In the genomic region with DNA sequence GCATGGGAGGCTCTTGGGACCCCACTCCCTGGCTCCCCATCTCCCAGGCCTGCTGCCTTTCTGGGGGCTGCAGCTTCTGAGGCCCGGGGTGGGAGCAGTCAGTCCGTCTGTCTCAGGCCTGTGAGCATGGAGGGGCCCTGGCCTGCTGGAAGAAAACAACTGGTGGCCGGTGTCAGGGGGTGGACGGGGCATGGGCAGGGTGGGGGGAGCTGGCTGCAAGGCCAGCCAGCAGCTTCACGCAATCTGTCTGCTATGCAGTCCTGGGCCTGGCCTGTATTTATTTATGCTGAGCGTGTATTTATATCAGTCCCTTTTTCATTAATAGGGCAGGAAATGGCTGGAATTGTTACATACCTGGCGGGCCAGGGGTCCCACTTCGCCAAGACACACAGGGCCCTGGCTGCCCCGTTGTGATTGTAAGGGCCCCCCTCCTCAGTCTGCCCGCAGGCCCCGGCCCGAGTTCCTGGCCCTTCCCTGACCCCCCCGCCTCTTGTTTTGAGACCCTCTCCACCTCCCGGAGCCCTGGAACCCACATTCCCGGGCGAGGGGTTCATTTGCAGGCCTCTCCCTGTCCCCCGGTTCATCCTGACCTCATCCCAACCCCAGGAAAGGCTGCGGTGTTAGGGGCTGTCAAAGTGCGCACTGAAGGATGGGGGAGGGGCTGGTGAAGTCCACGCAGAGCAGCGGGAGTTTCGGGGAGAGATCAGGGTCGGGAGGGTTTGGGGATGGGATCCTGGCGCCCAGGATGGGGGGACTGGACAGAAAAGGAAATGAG, we compare ENCODE assay signal across 1 cellular context.
TF ChIP-seq lines count a peak whose summit lies in the region.

No MANE protein-coding gene starts in this region.

TF ChIP-seq in endothelial cell of umbilical vein, 7 proteins besides CTCF, POLR2A, EP300 and RAD21:
- no peak for TF ChIP-seq GATA2 (IDR thresholded peaks at IDR 0.05; ENCODE audit: insufficient read depth, insufficient read length, low read depth, low read length)
- TF ChIP-seq FOS (IDR thresholded peaks at IDR 0.05; ENCODE audit: borderline replicate concordance, insufficient read depth, low read length), result no peak
- TF ChIP-seq POLR2AphosphoS5 (IDR thresholded peaks at IDR 0.05; ENCODE audit: insufficient read depth, low read depth, low read length), result no peak
- no peak for TF ChIP-seq JUN (IDR thresholded peaks at IDR 0.05; ENCODE audit: borderline replicate concordance, insufficient read depth, insufficient read length, low read depth)
- TF ChIP-seq, protein P1, sequence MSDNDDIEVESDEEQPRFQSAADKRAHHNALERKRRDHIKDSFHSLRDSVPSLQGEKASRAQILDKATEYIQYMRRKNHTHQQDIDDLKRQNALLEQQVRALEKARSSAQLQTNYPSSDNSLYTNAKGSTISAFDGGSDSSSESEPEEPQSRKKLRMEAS (IDR thresholded peaks at IDR 0.05; ENCODE audit: insufficient read depth, insufficient read length), result no peak
- no peak for TF ChIP-seq EZH2 (IDR thresholded peaks at IDR 0.05; ENCODE audit: borderline replicate concordance, low read depth, low read length, severe bottlenecking)
- TF ChIP-seq MYC (IDR thresholded peaks at IDR 0.05; ENCODE audit: low read depth, low read length), result no peak
